Comparison of ENCODE assay signal across 8 cellular contexts in genomic region chr12:113333877-113334785, GRCh38. TPM values are rescaled to one million over a fixed set of nuclear protein-coding genes. Genes with fewer than 3 reads are reported as not detected.
A peak's percentile ranks its signal among the peaks of the same experiment; 100 is the strongest.
DNase-seq lines count a peak whose midpoint lies in the region; ATAC-seq and TF ChIP-seq lines count a peak whose summit lies in the region.

No MANE protein-coding gene starts in this region.

- no peaks in the 10 kb centered on the region for H3K9me3 ChIP-seq in right cardiac atrium (ENCODE audit: control insufficient read depth, low read length)

- 36% methylated on average over 27 of the region's 27 CpGs for WGBS in right cardiac atrium

- H3K27me3 ChIP-seq in HL-60 (ENCODE audit: insufficient read depth, poor library complexity, severe bottlenecking) = no peaks in the 10 kb centered on the region
- H3K27me3 ChIP-seq in right cardiac atrium (ENCODE audit: control insufficient read depth, insufficient read depth) = no peaks in the 10 kb centered on the region

- no peaks in the 10 kb centered on the region for H3K9me3 Mint-ChIP-seq in activated CD4-positive, alpha-beta T cell treated with anti-CD3 and anti-CD28 coated beads for 36 hours (ENCODE audit: low read depth)
- H3K9me3 Mint-ChIP-seq in activated T-helper 2 cell treated with anti-CD3 and anti-CD28 coated beads, Interferon-gamma antibody, Interleukin-2, Interleukin-4, amounts not matched to agents 10 μg/mL and 5 μg/mL and 100 μg/mL, durations not matched to agents 14 hours and 24 hours and 36 hours = no peaks in the 10 kb centered on the region

- POLR2A ChIA-PET in activated CD4-positive, alpha-beta T cell treated with anti-CD3 and anti-CD28 coated beads for 36 hours (lab: Charles Lee) = interaction anchor here (0.6 kb wide), 1 partner anchor 468 kb away, joined by 3 read pairs; no protein-coding TSS in a partner anchor

- H3K27me3 Mint-ChIP-seq in activated CD4-positive, alpha-beta T cell treated with anti-CD3 and anti-CD28 coated beads for 36 hours = no peaks in the 10 kb centered on the region
- H3K27me3 Mint-ChIP-seq in activated T-helper 2 cell treated with anti-CD3 and anti-CD28 coated beads, Interferon-gamma antibody, Interleukin-2, Interleukin-4, amounts not matched to agents 10 μg/mL and 5 μg/mL and 100 μg/mL, durations not matched to agents 14 hours and 24 hours and 36 hours (ENCODE audit: low read depth) = peaks cover 2% of the 10 kb centered on the region

- ATAC-seq in activated CD4-positive, alpha-beta T cell treated with anti-CD3 and anti-CD28 coated beads for 36 hours = peak; percentile 14
- peak; percentile 2 to 17 for ATAC-seq in right cardiac atrium

- peaks cover 14% of the 10 kb centered on the region for H3K36me3 Mint-ChIP-seq in activated CD4-positive, alpha-beta T cell treated with anti-CD3 and anti-CD28 coated beads for 36 hours (ENCODE audit: low read depth)
- H3K36me3 Mint-ChIP-seq in activated T-helper 2 cell treated with anti-CD3 and anti-CD28 coated beads, Interferon-gamma antibody, Interleukin-2, Interleukin-4, amounts not matched to agents 10 μg/mL and 5 μg/mL and 100 μg/mL, durations not matched to agents 14 hours and 24 hours and 36 hours (ENCODE audit: low read depth) = peaks cover 28% of the 10 kb centered on the region

- H3K27ac ChIP-seq in HL-60 (replicated peaks) (peak overlapping the region; percentile 86), right cardiac atrium (ENCODE audit: low read length) (no peak overlapping the region)

- peak overlapping the region; percentile 76 for H3K27ac Mint-ChIP-seq in activated CD4-positive, alpha-beta T cell treated with anti-CD3 and anti-CD28 coated beads for 36 hours
- peak overlapping the region; percentile 4 for H3K27ac Mint-ChIP-seq in activated T-helper 2 cell treated with anti-CD3 and anti-CD28 coated beads, Interferon-gamma antibody, Interleukin-2, Interleukin-4, amounts not matched to agents 10 μg/mL and 5 μg/mL and 100 μg/mL, durations not matched to agents 14 hours and 24 hours and 36 hours

- CTCF ChIA-PET in activated CD4-positive, alpha-beta T cell treated with anti-CD3 and anti-CD28 coated beads for 36 hours (lab: Charles Lee) = interaction anchor here (1.0 to 1.2 kb wide), 4 partner anchors 91 to 159 kb away, joined by 3 to 4 read pairs (median 3); no protein-coding TSS in a partner anchor

- intact Hi-C loops in activated CD4-positive, alpha-beta T cell treated with anti-CD3 and anti-CD28 coated beads for 36 hours (cut with DNase I, micrococcal nuclease) = loop anchor here (1.0 to 10.0 kb wide), 4 partner anchors 91 to 633 kb away; partner anchors contain the start of genes DDX54 (in 1 of the 2), RBM19 (in 1 of the 2) and RITA1 (in 1 of the 2)
- intact Hi-C loops in activated T-helper 2 cell treated with anti-CD3 and anti-CD28 coated beads, Interferon-gamma antibody, Interleukin-2, Interleukin-4, amounts not matched to agents 10 μg/mL and 5 μg/mL and 100 μg/mL, durations not matched to agents 14 hours and 24 hours and 36 hours (cut with micrococcal nuclease) = loop anchor here (2.0 to 10.0 kb wide), 2 partner anchors 113 to 631 kb away; partner anchors contain the start of genes RBM19 and TPCN1
- intact Hi-C loops in right cardiac atrium (cut with DNase I) = no loop called here

- peak overlapping the region; percentile 78 for H3K4me3 ChIP-seq in HL-60 (replicated peaks; ENCODE audit: insufficient read depth, low read length)
- H3K4me3 ChIP-seq in right cardiac atrium (ENCODE audit: low read length) = peak overlapping the region; percentile 70
- peak overlapping the region; percentile 67 for H3K4me3 ChIP-seq in skeletal muscle cell (ENCODE audit: low read depth, low read length)

- no peak for TF ChIP-seq CTCF in HL-60 (IDR thresholded peaks at IDR 0.05; ENCODE audit: insufficient read depth, low read length)

- peaks cover 4% of the 10 kb centered on the region for H3K4me1 ChIP-seq in right cardiac atrium (ENCODE audit: control insufficient read depth, insufficient read depth, low read length)

- peak; percentile 17 for DNase-seq in activated CD4-positive, alpha-beta T cell treated with anti-CD3 and anti-CD28 coated beads for 36 hours
- DNase-seq in activated CD4-positive, alpha-beta T cell treated with anti-CD3 and anti-CD28 coated beads for 1 hour = no peak
- DNase-seq in HL-60 (ENCODE audit: low read depth in 1 of 2, low spot score in 1 of 2) = peak; percentile 55 to 77
- no peak for DNase-seq in activated T-helper 2 cell treated with anti-CD3 and anti-CD28 coated beads, Interferon-gamma antibody, Interleukin-2, Interleukin-4, amounts not matched to agents 10 μg/mL and 5 μg/mL and 100 μg/mL, durations not matched to agents 14 hours and 24 hours and 36 hours (ENCODE audit: low spot score)
- DNase-seq in right cardiac atrium = peak in 2 of 3 donors; percentile 42 to 74
- DNase-seq in skeletal muscle cell (ENCODE audit: low read depth) = no peak
- no peak for DNase-seq in cortex of kidney (lab: John Stamatoyannopoulos, UW)
- no peak for DNase-seq in NK-92 (lab: John Stamatoyannopoulos, UW; ENCODE audit: unreplicated experiment)

- peaks cover 20% of the 10 kb centered on the region for H3K4me1 Mint-ChIP-seq in activated CD4-positive, alpha-beta T cell treated with anti-CD3 and anti-CD28 coated beads for 36 hours
- H3K4me1 Mint-ChIP-seq in activated T-helper 2 cell treated with anti-CD3 and anti-CD28 coated beads, Interferon-gamma antibody, Interleukin-2, Interleukin-4, amounts not matched to agents 10 μg/mL and 5 μg/mL and 100 μg/mL, durations not matched to agents 14 hours and 24 hours and 36 hours (ENCODE audit: low read depth) = peaks cover 18% of the 10 kb centered on the region

- H3K4me3 Mint-ChIP-seq in activated CD4-positive, alpha-beta T cell treated with anti-CD3 and anti-CD28 coated beads for 36 hours = peak overlapping the region; percentile 89
- peak overlapping the region; percentile 88 for H3K4me3 Mint-ChIP-seq in activated T-helper 2 cell treated with anti-CD3 and anti-CD28 coated beads, Interferon-gamma antibody, Interleukin-2, Interleukin-4, amounts not matched to agents 10 μg/mL and 5 μg/mL and 100 μg/mL, durations not matched to agents 14 hours and 24 hours and 36 hours (ENCODE audit: low read depth)

RNA-seq across cellular contexts. Expression of gene SLC8B1, which starts 0.8 kb away (rescaled TPM):
- total RNA-seq in activated CD4-positive, alpha-beta T cell treated with anti-CD3 and anti-CD28 coated beads for 36 hours = 10 to 100 TPM; 17.9 to 19.4 TPM
- 20.8 and 23.5 TPM in 2 replicates for total RNA-seq in activated T-helper 2 cell treated with anti-CD3 and anti-CD28 coated beads, Interferon-gamma antibody, Interleukin-2, Interleukin-4, amounts not matched to agents 10 μg/mL and 5 μg/mL and 100 μg/mL, durations not matched to agents 14 hours and 24 hours and 36 hours
- 10 to 100 TPM; 11.6 to 16.0 (median 14.0) TPM for total RNA-seq in right cardiac atrium
- 10.8 TPM for polyA plus RNA-seq in right cardiac atrium

RNA-seq across cellular contexts. Expression of gene PLBD2, which starts 24.3 kb away (rescaled TPM):
- total RNA-seq in activated CD4-positive, alpha-beta T cell treated with anti-CD3 and anti-CD28 coated beads for 36 hours = 10 to 100 TPM; 13.7 to 17.3 TPM
- total RNA-seq in activated T-helper 2 cell treated with anti-CD3 and anti-CD28 coated beads, Interferon-gamma antibody, Interleukin-2, Interleukin-4, amounts not matched to agents 10 μg/mL and 5 μg/mL and 100 μg/mL, durations not matched to agents 14 hours and 24 hours and 36 hours = 16.2 and 18.6 TPM in 2 replicates
- total RNA-seq in right cardiac atrium = 10 to 100 TPM; 48.4 to 54.3 (median 51.4) TPM
- polyA plus RNA-seq in right cardiac atrium = 33.7 TPM

Comparison
In these comparisons a context has a peak if more than half of its experiments do, and no peak if none do; other contexts are left out.
1. DNase-seq: peak in activated CD4-positive, alpha-beta T cell treated with anti-CD3 and anti-CD28 coated beads for 36 hours (single experiment), HL-60 (2 of 2) and right cardiac atrium (2 of 3); none in activated CD4-positive, alpha-beta T cell treated with anti-CD3 and anti-CD28 coated beads for 1 hour (single experiment), activated T-helper 2 cell treated with anti-CD3 and anti-CD28 coated beads, Interferon-gamma antibody, Interleukin-2, Interleukin-4, amounts not matched to agents 10 μg/mL and 5 μg/mL and 100 μg/mL, durations not matched to agents 14 hours and 24 hours and 36 hours (single experiment), skeletal muscle cell (single experiment), cortex of kidney (single experiment) and NK-92 (single experiment).
2. intact Hi-C loops: an anchor here in activated CD4-positive, alpha-beta T cell treated with anti-CD3 and anti-CD28 coated beads for 36 hours (1.0 to 10.0 kb wide) and activated T-helper 2 cell treated with anti-CD3 and anti-CD28 coated beads, Interferon-gamma antibody, Interleukin-2, Interleukin-4, amounts not matched to agents 10 μg/mL and 5 μg/mL and 100 μg/mL, durations not matched to agents 14 hours and 24 hours and 36 hours (2.0 to 10.0 kb wide); none called in right cardiac atrium.
3. Peak in every context shown above with its lines, with median percentiles within 50 percentile points of each other: H3K4me3 ChIP-seq.